In the genomic region with DNA sequence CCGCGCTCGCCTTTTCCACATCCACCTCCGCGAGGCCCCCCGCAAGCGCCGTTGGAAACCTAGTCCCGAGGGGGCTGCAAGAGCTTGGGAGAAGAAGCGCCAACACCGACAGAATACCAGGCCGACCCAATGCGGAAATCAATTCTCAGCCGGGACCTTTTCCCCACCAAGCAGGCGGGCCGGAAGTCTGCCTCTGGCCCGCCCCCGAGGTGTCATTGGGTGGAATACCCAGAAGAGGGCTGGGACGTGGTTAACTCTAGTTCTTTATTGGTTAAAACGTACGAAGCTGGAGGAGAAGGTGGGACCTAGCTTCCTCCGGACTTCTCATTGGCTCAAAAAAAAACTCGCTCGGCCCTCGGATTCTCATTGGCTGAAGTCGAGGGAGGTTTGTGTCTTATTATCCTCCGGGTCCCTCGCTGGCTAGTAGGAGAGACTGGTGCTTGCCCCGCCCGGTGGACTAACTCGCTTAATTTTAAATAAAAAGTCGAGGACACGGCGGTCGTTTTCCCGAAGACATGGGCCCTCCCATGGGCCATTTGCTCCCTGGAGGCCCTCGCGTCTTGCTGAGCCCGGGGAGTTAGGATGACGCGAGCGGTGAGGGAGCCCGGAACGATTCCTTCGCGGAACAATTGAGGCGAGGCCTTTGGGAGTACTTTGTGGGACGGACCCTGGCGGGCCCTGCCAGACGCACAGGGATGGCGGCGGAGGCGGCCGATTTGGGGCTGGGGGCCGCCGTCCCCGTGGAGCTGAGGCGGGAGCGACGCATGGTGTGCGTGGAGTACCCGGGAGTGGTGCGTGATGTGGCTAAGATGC, we compare ENCODE assay signal across 8 cellular contexts. TPM values are rescaled to one million over a fixed set of nuclear protein-coding genes. Genes with fewer than 3 reads are reported as not detected.
A peak's percentile ranks its signal among the peaks of the same experiment; 100 is the strongest.
DNase-seq lines count a peak whose midpoint lies in the region; ATAC-seq and TF ChIP-seq lines count a peak whose summit lies in the region.

Gene GTF3C5 (plus strand): TSS at position 681 of the 813 bp plus-strand sequence. CDS start 15 bp downstream, at position 696.

- H3K4me3 ChIP-seq in ACC112 (ENCODE audit: low read depth, low read length) (peak within 1 kb of the TSS; percentile 97), breast epithelium (peak within 1 kb of the TSS; percentile 91 to 97 (median 95)), iPS-18c (ENCODE audit: insufficient read depth, low read depth, low read length) (peak within 1 kb of the TSS; percentile 96), skeletal muscle tissue (ENCODE audit: low read length in 3 of 3) (peak within 1 kb of the TSS; percentile 93 to 99 (median 93))

- peak; percentile 99 for DNase-seq in NCI-H2196 treated with DMSO at 0.1 percent for 48 hours (lab: John Stamatoyannopoulos, UW; ENCODE audit: unreplicated experiment)
- DNase-seq in breast epithelium (ENCODE audit: low spot score in 2 of 2): peak; percentile 90 to 95

- no peak for TF ChIP-seq CTCF in VCaP (conservative IDR thresholded peaks at IDR 0.05)
- peak in 1 of 3 donors; percentile 20 for TF ChIP-seq CTCF in breast epithelium (IDR thresholded peaks at IDR 0.05)

- peak; percentile 60 for TF ChIP-seq POLR2A in breast epithelium (IDR thresholded peaks at IDR 0.05)

- peaks cover 4% of the 10 kb centered on the region for H3K4me1 ChIP-seq in ACC112 (ENCODE audit: control insufficient read depth, insufficient read depth, low read length, unreplicated experiment)
- H3K4me1 ChIP-seq in breast epithelium: peaks cover 3 to 12% of the 10 kb centered on the region in 2 donors
- H3K4me1 ChIP-seq in skeletal muscle tissue (ENCODE audit: control insufficient read depth in 3 of 3, insufficient read depth in 3 of 3, low read length in 3 of 3): peaks cover 22 to 59% (median 34%) of the 10 kb centered on the region in 3 donors

- H2AFZ ChIP-seq in ACC112 (ENCODE audit: low read length, unreplicated experiment): peak within 1 kb of the TSS; percentile 80

- H3K27me3 ChIP-seq in ACC112 (ENCODE audit: insufficient read depth, low read length): no peaks in the 10 kb centered on the region
- H3K27me3 ChIP-seq in breast epithelium: no peaks in the 10 kb centered on the region
- no peaks in the 10 kb centered on the region for H3K27me3 ChIP-seq in skeletal muscle tissue (ENCODE audit: control insufficient read depth in 3 of 3, insufficient read depth in 3 of 3, low read length in 3 of 3)

- H3K9me3 ChIP-seq in breast epithelium (no peaks in the 10 kb centered on the region), iPS-18c (ENCODE audit: control insufficient read depth, insufficient read depth, low read length) (no peaks in the 10 kb centered on the region), skeletal muscle tissue (ENCODE audit: control insufficient read depth in 3 of 3, low read length in 3 of 3) (no peaks in the 10 kb centered on the region)

- peaks cover 21% of the 10 kb centered on the region for H3K36me3 ChIP-seq in ACC112 (ENCODE audit: insufficient read depth, low read length)
- H3K36me3 ChIP-seq in breast epithelium: no peaks in the 10 kb centered on the region
- H3K36me3 ChIP-seq in skeletal muscle tissue (ENCODE audit: control insufficient read depth in 3 of 3, insufficient read depth in 3 of 3, low read length in 3 of 3): peaks cover 0 to 5% (median 3%) of the 10 kb centered on the region in 3 donors

- ATAC-seq in GM18870 (IDR thresholded peaks at IDR 0.05; ENCODE audit: unreplicated experiment) (peak; percentile 94), HG03135 (IDR thresholded peaks at IDR 0.05; ENCODE audit: unreplicated experiment) (peak; percentile 94)

- H3K27ac ChIP-seq in ACC112 (ENCODE audit: low read depth, low read length): peak within 1 kb of the TSS; percentile 69
- peak within 1 kb of the TSS; percentile 87 for H3K27ac ChIP-seq in VCaP
- H3K27ac ChIP-seq in breast epithelium: peak within 1 kb of the TSS; percentile 88 to 93
- H3K27ac ChIP-seq in skeletal muscle tissue (ENCODE audit: low read depth, low read length): peak within 1 kb of the TSS; percentile 85

- intact Hi-C loops in breast epithelium (cut with DNase I; ENCODE audit: low total_unique reads): no loop called here

- H3K9ac ChIP-seq in skeletal muscle tissue (ENCODE audit: low read depth in 1 of 3, low read length in 3 of 3): peak within 1 kb of the TSS; percentile 93 to 97 (median 96)

- H3K79me2 ChIP-seq in ACC112 (ENCODE audit: control insufficient read depth, insufficient read depth, low read length, unreplicated experiment): peaks cover 58% of the 10 kb centered on the region

RNA-seq across cellular contexts. Expression of gene GTF3C5, which starts in this region (rescaled TPM):
- total RNA-seq in breast epithelium (10 to 100 TPM; 43.8 to 74.4 (median 68.2) TPM), skeletal muscle tissue (28.2 TPM)

Comparison
In these comparisons a context has a peak if more than half of its experiments do, and no peak if none do; other contexts are left out.
1. Peak in every context shown above with its lines: DNase-seq, ATAC-seq, H3K4me3 ChIP-seq and H3K27ac ChIP-seq.